In the genomic region with DNA sequence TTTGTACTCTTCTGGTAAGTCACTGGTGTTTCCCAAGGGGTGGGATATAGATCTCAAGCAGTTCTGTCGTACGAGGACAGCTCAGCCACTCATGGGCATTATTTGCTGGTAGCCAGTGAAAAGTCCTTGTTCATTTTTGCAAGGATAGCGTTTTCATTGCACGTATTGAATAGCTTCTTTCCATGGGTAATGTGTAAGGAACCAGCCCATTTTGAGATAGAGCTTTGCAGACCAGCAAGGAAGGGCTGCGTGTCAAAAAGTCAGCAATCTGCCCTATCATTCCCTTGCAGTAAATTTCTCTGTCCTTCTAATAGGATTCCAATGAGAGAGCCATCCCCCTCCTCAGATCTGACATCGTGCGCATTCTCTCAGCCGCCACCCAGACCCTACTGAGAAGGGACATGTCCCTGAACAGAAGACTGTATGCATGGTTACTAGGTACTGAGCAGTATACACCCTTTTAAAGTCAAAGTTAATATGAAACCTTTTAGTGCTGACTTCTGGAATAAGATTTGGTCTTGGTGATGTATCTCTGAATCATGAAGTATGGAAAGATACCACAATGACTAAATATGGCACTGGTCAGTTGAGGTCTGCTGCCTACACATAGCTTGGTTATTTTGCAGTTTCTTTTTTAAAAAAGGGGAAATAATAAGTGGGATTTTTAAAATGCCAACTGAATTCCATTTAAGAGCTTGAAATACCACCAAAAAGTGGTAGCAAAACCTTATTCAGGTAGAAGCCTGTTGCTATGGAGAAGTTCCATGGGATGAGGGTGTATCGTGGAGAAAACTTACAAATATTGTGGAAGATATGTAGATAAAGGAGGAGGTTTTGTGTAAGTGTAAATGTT, we compare ENCODE assay signal across 15 cellular contexts. TPM values are rescaled to one million over a fixed set of nuclear protein-coding genes. Genes with fewer than 3 reads are reported as not detected.
A peak's percentile ranks its signal among the peaks of the same experiment; 100 is the strongest.
DNase-seq lines count a peak whose midpoint lies in the region; ATAC-seq and TF ChIP-seq lines count a peak whose summit lies in the region.
"Had no signal": no experiment of that assay in that cellular context is flagged by ENCODE, and none has a peak within 500 bp of the region (broad histone marks: within the 10 kb centered on the region; RNA-seq: fewer than 3 reads in every experiment).

No MANE protein-coding gene starts in this region.

- peak overlapping the region; percentile 2 for H3K27ac Mint-ChIP-seq in activated naive CD4-positive, alpha-beta T cell treated with anti-CD3 and anti-CD28 coated beads, Interleukin-2, amount 50 U/mL, for 24 hours
- no peak overlapping the region for H3K27ac Mint-ChIP-seq in activated naive CD4-positive, alpha-beta T cell treated with anti-CD3 and anti-CD28 coated beads for 36 hours
- H3K27ac Mint-ChIP-seq in stimulated activated effector memory CD8-positive, alpha-beta T cell treated with anti-CD3 and anti-CD28 coated beads, Interleukin-12 subunit alpha, Interleukin-12 subunit beta, amount 100 ng/mL, for 72 hours: no peak overlapping the region

- no peak overlapping the region for H3K4me3 Mint-ChIP-seq in activated naive CD4-positive, alpha-beta T cell treated with anti-CD3 and anti-CD28 coated beads, Interleukin-2, amount 50 U/mL, for 24 hours
- H3K4me3 Mint-ChIP-seq in activated naive CD4-positive, alpha-beta T cell treated with anti-CD3 and anti-CD28 coated beads for 36 hours: no peak overlapping the region
- H3K4me3 Mint-ChIP-seq in stimulated activated effector memory CD8-positive, alpha-beta T cell treated with anti-CD3 and anti-CD28 coated beads, Interleukin-12 subunit alpha, Interleukin-12 subunit beta, amount 100 ng/mL, for 72 hours: no peak overlapping the region
- H3K4me3 Mint-ChIP-seq: H9 had no signal

- H3K9me3 Mint-ChIP-seq in activated naive CD4-positive, alpha-beta T cell treated with anti-CD3 and anti-CD28 coated beads, Interleukin-2, amount 50 U/mL, for 24 hours: no peaks in the 10 kb centered on the region
- H3K9me3 Mint-ChIP-seq in activated naive CD4-positive, alpha-beta T cell treated with anti-CD3 and anti-CD28 coated beads for 36 hours: no peaks in the 10 kb centered on the region
- no peaks in the 10 kb centered on the region for H3K9me3 Mint-ChIP-seq in stimulated activated effector memory CD8-positive, alpha-beta T cell treated with anti-CD3 and anti-CD28 coated beads, Interleukin-12 subunit alpha, Interleukin-12 subunit beta, amount 100 ng/mL, for 72 hours
- H3K9me3 Mint-ChIP-seq: H9 had no signal

- no peak for DNase-seq in activated naive CD4-positive, alpha-beta T cell treated with anti-CD3 and anti-CD28 coated beads for 36 hours
- DNase-seq in RWPE1 (ENCODE audit: low spot score) (peak; percentile 71), fibroblast of gingiva (ENCODE audit: low read depth) (peak; percentile 32), NCI-H1417 treated with DMSO at 0.1 percent for 48 hours (lab: John Stamatoyannopoulos, UW) (no peak), DMS153 treated with DMSO at 0.1 percent for 48 hours (lab: John Stamatoyannopoulos, UW; ENCODE audit: unreplicated experiment) (no peak)
- DNase-seq in stimulated activated effector memory CD8-positive, alpha-beta T cell treated with anti-CD3 and anti-CD28 coated beads, Interleukin-12 subunit alpha, Interleukin-12 subunit beta, amount 100 ng/mL, for 72 hours (ENCODE audit: low spot score in 2 of 2): no peak
- DNase-seq: anterior cingulate cortex, esophagus squamous epithelium, H9, left ventricle myocardium superior, NCI-H526 treated with DMSO at 0.1 percent for 48 hours, upper lobe of right lung had no signal

- H3K36me3 Mint-ChIP-seq in activated naive CD4-positive, alpha-beta T cell treated with anti-CD3 and anti-CD28 coated beads, Interleukin-2, amount 50 U/mL, for 24 hours: peaks cover 10% of the 10 kb centered on the region
- peaks cover 6% of the 10 kb centered on the region for H3K36me3 Mint-ChIP-seq in activated naive CD4-positive, alpha-beta T cell treated with anti-CD3 and anti-CD28 coated beads for 36 hours (ENCODE audit: low read depth)
- H3K36me3 Mint-ChIP-seq in stimulated activated effector memory CD8-positive, alpha-beta T cell treated with anti-CD3 and anti-CD28 coated beads, Interleukin-12 subunit alpha, Interleukin-12 subunit beta, amount 100 ng/mL, for 72 hours: peaks cover 22% of the 10 kb centered on the region

- POLR2A ChIA-PET in RWPE1 (lab: Yijun Ruan, JAX; ENCODE audit: low non-redundant PET): interaction anchor here (0.6 kb wide), 1 partner anchor 121 kb away, joined by 10 read pairs; no protein-coding TSS in a partner anchor

- TF ChIP-seq CTCF in RWPE1 (conservative IDR thresholded peaks at IDR 0.05; ENCODE audit: low read depth): no peak

- no peaks in the 10 kb centered on the region for H3K27me3 Mint-ChIP-seq in activated naive CD4-positive, alpha-beta T cell treated with anti-CD3 and anti-CD28 coated beads, Interleukin-2, amount 50 U/mL, for 24 hours
- no peaks in the 10 kb centered on the region for H3K27me3 Mint-ChIP-seq in activated naive CD4-positive, alpha-beta T cell treated with anti-CD3 and anti-CD28 coated beads for 36 hours (ENCODE audit: low read depth)

- CTCF ChIA-PET in activated naive CD4-positive, alpha-beta T cell treated with anti-CD3 and anti-CD28 coated beads for 36 hours (lab: Charles Lee): interaction anchor here (1.3 to 5.2 kb wide), 5 partner anchors 11 to 71 kb away, joined by 4 to 59 read pairs (median 5); no protein-coding TSS in a partner anchor
- CTCF ChIA-PET in RWPE1 (lab: Yijun Ruan, JAX): interaction anchor here (3.2 kb wide), 1 partner anchor 59 kb away, joined by 28 read pairs; no protein-coding TSS in a partner anchor

- ATAC-seq in stimulated activated effector memory CD8-positive, alpha-beta T cell treated with anti-CD3 and anti-CD28 coated beads, Interleukin-12 subunit alpha, Interleukin-12 subunit beta, amount 100 ng/mL, for 72 hours: peak; percentile 80
- ATAC-seq in HG02938 (IDR thresholded peaks at IDR 0.05; ENCODE audit: unreplicated experiment): no peak
- ATAC-seq: left ventricle myocardium superior, upper lobe of right lung had no signal

- peaks cover 8% of the 10 kb centered on the region for H3K4me1 Mint-ChIP-seq in activated naive CD4-positive, alpha-beta T cell treated with anti-CD3 and anti-CD28 coated beads, Interleukin-2, amount 50 U/mL, for 24 hours
- H3K4me1 Mint-ChIP-seq in activated naive CD4-positive, alpha-beta T cell treated with anti-CD3 and anti-CD28 coated beads for 36 hours (ENCODE audit: low read depth): peaks cover 12% of the 10 kb centered on the region
- peaks cover 32% of the 10 kb centered on the region for H3K4me1 Mint-ChIP-seq in stimulated activated effector memory CD8-positive, alpha-beta T cell treated with anti-CD3 and anti-CD28 coated beads, Interleukin-12 subunit alpha, Interleukin-12 subunit beta, amount 100 ng/mL, for 72 hours

- H3K27ac ChIP-seq in RWPE1: no peak overlapping the region
- H3K27ac ChIP-seq: esophagus squamous epithelium, parathyroid adenoma, upper lobe of right lung had no signal

- intact Hi-C loops in activated naive CD4-positive, alpha-beta T cell treated with anti-CD3 and anti-CD28 coated beads for 36 hours (cut with micrococcal nuclease): no loop called here

RNA-seq across cellular contexts. Expression of gene DOP1B, which starts 55.3 kb away (rescaled TPM):
- 10 to 100 TPM; 16.4 to 19.6 TPM for total RNA-seq in activated naive CD4-positive, alpha-beta T cell treated with anti-CD3 and anti-CD28 coated beads for 36 hours

Comparison
In these comparisons a context has a peak if more than half of its experiments do, and no peak if none do; other contexts are left out.
1. DNase-seq: peak in RWPE1 (single experiment) and fibroblast of gingiva (single experiment); none in activated naive CD4-positive, alpha-beta T cell treated with anti-CD3 and anti-CD28 coated beads for 36 hours (single experiment), stimulated activated effector memory CD8-positive, alpha-beta T cell treated with anti-CD3 and anti-CD28 coated beads, Interleukin-12 subunit alpha, Interleukin-12 subunit beta, amount 100 ng/mL, for 72 hours (0 of 2), NCI-H1417 treated with DMSO at 0.1 percent for 48 hours (single experiment) and DMS153 treated with DMSO at 0.1 percent for 48 hours (single experiment).